8 cellular contexts compared by ENCODE assay signal in genomic region chr10:122461729-122462532, GRCh38. TPM values are rescaled to one million over a fixed set of nuclear protein-coding genes. Genes with fewer than 3 reads are reported as not detected.
A peak's percentile ranks its signal among the peaks of the same experiment; 100 is the strongest.
DNase-seq lines count a peak whose midpoint lies in the region; ATAC-seq and TF ChIP-seq lines count a peak whose summit lies in the region.

No MANE protein-coding gene starts in this region.

- TF ChIP-seq CTCF in WI38 (IDR thresholded peaks at IDR 0.05; ENCODE audit: low read depth, low read length) (no peak), foreskin keratinocyte (conservative IDR thresholded peaks at IDR 0.05) (no peak), osteoblast (IDR thresholded peaks at IDR 0.05; ENCODE audit: extremely low read depth, low read depth, low read length) (no peak)

- H3K4me3 ChIP-seq in WI38 (ENCODE audit: low read depth, low read length) (peak overlapping the region; percentile 74), osteoblast (ENCODE audit: insufficient read depth, low read length) (peak overlapping the region; percentile 85)

- DNase-seq in DMS53 treated with DMSO at 0.1 percent for 48 hours (lab: John Stamatoyannopoulos, UW; ENCODE audit: unreplicated experiment) (peak; percentile 14), foreskin keratinocyte (no peak), osteoblast (ENCODE audit: insufficient read length, low spot score, missing footprints) (peak; percentile 88), foreskin melanocyte (no peak), SHP77 treated with DMSO at 0.1 percent for 48 hours (lab: John Stamatoyannopoulos, UW) (no peak)
- DNase-seq in activated CD4-positive, CD25-positive, alpha-beta regulatory T cell (lab: John Stamatoyannopoulos, UW), result no peak
- DNase-seq in stimulated activated CD4-positive, alpha-beta T cell treated with anti-CD3 and anti-CD28 coated beads, Interleukin-2, amount 100 ng/mL, for 48 hours, result no peak

- peaks cover 35% of the 10 kb centered on the region for H4K20me1 ChIP-seq in osteoblast (ENCODE audit: insufficient read depth, low read length)

- ATAC-seq in foreskin keratinocyte, result peak; percentile 56

- peak overlapping the region; percentile 88 for H2AFZ ChIP-seq in osteoblast (ENCODE audit: low read length)

- peak overlapping the region; percentile 52 for H3K27ac ChIP-seq in foreskin keratinocyte
- H3K27ac ChIP-seq in osteoblast (ENCODE audit: low read depth, low read length), result peak overlapping the region; percentile 60

- no peaks in the 10 kb centered on the region for H3K9me3 ChIP-seq in osteoblast (ENCODE audit: low read depth, low read length)

- peaks cover 40% of the 10 kb centered on the region for H3K79me2 ChIP-seq in osteoblast (ENCODE audit: insufficient read depth, low read length)

- H3K4me1 ChIP-seq in foreskin keratinocyte (peaks cover 10% of the 10 kb centered on the region), osteoblast (ENCODE audit: insufficient read depth, low read length) (peaks cover 14% of the 10 kb centered on the region)

- H3K27me3 ChIP-seq in foreskin keratinocyte (no peaks in the 10 kb centered on the region), osteoblast (ENCODE audit: insufficient read depth, low read length) (peaks cover 6% of the 10 kb centered on the region)

- H3K36me3 ChIP-seq in osteoblast (ENCODE audit: insufficient read depth, low read length), result no peaks in the 10 kb centered on the region

- H3K4me2 ChIP-seq in osteoblast (ENCODE audit: insufficient read depth, low read length), result peak overlapping the region; percentile 83

RNA-seq across cellular contexts. Expression of gene HTRA1, which starts 0.6 kb away (rescaled TPM):
- total RNA-seq in foreskin keratinocyte, result 375 and 388 TPM in 2 replicates
- polyA plus RNA-seq in foreskin keratinocyte, result 396 and 403 TPM in 2 replicates
- 392 and 413 TPM in 2 replicates for total RNA-seq in osteoblast

RNA-seq across cellular contexts. Expression of gene ARMS2, which starts 7.5 kb away (rescaled TPM):
- total RNA-seq in foreskin keratinocyte (not detected in 2 replicates), osteoblast (not detected in 2 replicates)
- not detected in 2 replicates for polyA plus RNA-seq in foreskin keratinocyte

Comparison
In these comparisons a context has a peak if more than half of its experiments do, and no peak if none do; other contexts are left out.
1. DNase-seq: peak in DMS53 treated with DMSO at 0.1 percent for 48 hours (single experiment) and osteoblast (single experiment); none in foreskin keratinocyte (0 of 2), activated CD4-positive, CD25-positive, alpha-beta regulatory T cell (0 of 4), foreskin melanocyte (single experiment), SHP77 treated with DMSO at 0.1 percent for 48 hours (single experiment) and stimulated activated CD4-positive, alpha-beta T cell treated with anti-CD3 and anti-CD28 coated beads, Interleukin-2, amount 100 ng/mL, for 48 hours (0 of 2).